ENCODE assay signal across 8 cellular contexts in the genomic region with DNA sequence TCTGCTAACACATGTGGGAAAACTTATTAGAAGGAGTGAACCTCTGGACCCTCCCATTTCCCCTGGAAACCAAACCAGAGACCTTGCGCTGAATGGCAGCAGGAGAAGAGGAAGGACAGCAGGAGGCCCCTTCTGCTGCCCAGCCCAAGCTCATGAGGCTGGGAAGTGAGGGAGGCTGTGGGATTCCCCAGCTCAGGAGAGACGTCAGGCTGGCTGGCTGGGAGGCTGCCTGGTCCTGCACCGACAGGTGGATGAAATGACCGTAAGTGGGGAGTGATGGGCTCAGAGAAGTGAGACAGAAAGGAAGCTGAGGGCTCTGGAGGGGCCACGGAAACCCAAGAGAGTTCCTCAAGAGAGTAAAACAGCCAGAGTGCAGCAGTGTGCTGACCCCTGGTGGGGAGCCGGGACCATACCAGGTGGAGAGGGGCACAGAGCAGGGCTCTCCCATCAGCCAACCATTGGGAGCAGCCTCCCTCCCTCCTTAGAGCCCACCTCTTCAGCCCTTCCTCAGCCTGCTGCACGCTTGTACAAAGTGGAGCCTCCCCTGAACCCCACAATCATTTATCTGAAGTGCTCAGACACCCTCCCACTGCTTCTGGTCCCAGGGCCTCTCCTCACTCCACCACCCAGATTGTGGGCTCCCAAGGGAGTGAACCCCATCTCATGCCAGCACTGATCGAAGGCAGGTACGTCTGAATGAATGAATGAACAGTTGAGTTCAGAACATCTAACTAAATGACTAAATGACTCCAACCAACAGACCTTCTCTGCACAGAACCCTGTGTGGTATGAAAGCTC. TPM values are rescaled to one million over a fixed set of nuclear protein-coding genes. Genes with fewer than 3 reads are reported as not detected.
A peak's percentile ranks its signal among the peaks of the same experiment; 100 is the strongest.
DNase-seq lines count a peak whose midpoint lies in the region; ATAC-seq and TF ChIP-seq lines count a peak whose summit lies in the region.

No MANE protein-coding gene starts in this region.

- H3K18ac ChIP-seq in mesenchymal stem cell (ENCODE audit: low read depth in 1 of 2, low read length in 2 of 2): no peak overlapping the region

- H3K4ac ChIP-seq in mesenchymal stem cell (ENCODE audit: low read depth in 1 of 2, low read length in 2 of 2): no peak overlapping the region

- no peaks in the 10 kb centered on the region for H3K79me1 ChIP-seq in mesenchymal stem cell (replicated peaks; ENCODE audit: low read length, poor library complexity, severe bottlenecking)

- H3K27ac ChIP-seq in WERI-Rb-1: no peak overlapping the region
- H3K27ac ChIP-seq in mesenchymal stem cell (ENCODE audit: low read length, poor library complexity, severe bottlenecking): no peak overlapping the region
- no peak overlapping the region for H3K27ac ChIP-seq in thyroid gland

- no peak overlapping the region for H2AK5ac ChIP-seq in mesenchymal stem cell (ENCODE audit: low read length, severe bottlenecking)

- no peak overlapping the region for H2BK120ac ChIP-seq in mesenchymal stem cell (ENCODE audit: low read depth, low read length)

- DNase-seq in AML-193 (lab: John Stamatoyannopoulos, UW) (peak; percentile 36 to 39), NCI-H1694 treated with DMSO at 0.1 percent for 48 hours (lab: John Stamatoyannopoulos, UW) (peak; percentile 58), WERI-Rb-1 (peak; percentile 81), choroid plexus epithelial cell (ENCODE audit: low read depth) (peak; percentile 62), mesenchymal stem cell (peak; percentile 74), thyroid gland (peak; percentile 43 to 50)

- H3K23ac ChIP-seq in mesenchymal stem cell (ENCODE audit: low read length in 2 of 2): no peak overlapping the region

- TF ChIP-seq CTCF in WERI-Rb-1 (IDR thresholded peaks at IDR 0.05; ENCODE audit: low read depth, low read length) (peak; percentile 97), choroid plexus epithelial cell (conservative IDR thresholded peaks at IDR 0.05; ENCODE audit: low read depth, low read length) (peak; percentile 82), thyroid gland (IDR thresholded peaks at IDR 0.05) (peak in 5 of 6 experiments; percentile 27 to 53 (median 45))

- no peak overlapping the region for H2AFZ ChIP-seq in mesenchymal stem cell (ENCODE audit: low read depth, low read length)

- H3K9me3 ChIP-seq in WERI-Rb-1 (ENCODE audit: severe bottlenecking) (no peaks in the 10 kb centered on the region), mesenchymal stem cell (ENCODE audit: control insufficient read depth, low read length) (no peaks in the 10 kb centered on the region), thyroid gland (no peaks in the 10 kb centered on the region)

- intact Hi-C loops in thyroid gland (cut with DNase I): loop anchor here (10.0 kb wide), 1 partner anchor 104 kb away; no protein-coding TSS in a partner anchor

- H4K91ac ChIP-seq in mesenchymal stem cell (ENCODE audit: low read length): no peak overlapping the region

- peak overlapping the region; percentile 82 for H4K8ac ChIP-seq in mesenchymal stem cell (ENCODE audit: low read length)

- H3K4me1 ChIP-seq in mesenchymal stem cell (ENCODE audit: control insufficient read depth, insufficient read depth, low read depth, low read length) (peaks cover 35% of the 10 kb centered on the region), thyroid gland (peaks cover 3 to 19% of the 10 kb centered on the region in 2 donors)

- TF ChIP-seq POLR2A in thyroid gland (IDR thresholded peaks at IDR 0.05): no peak

- H2BK15ac ChIP-seq in mesenchymal stem cell (ENCODE audit: low read depth, poor library complexity, severe bottlenecking): peak overlapping the region; percentile 12

- peak; percentile 34 for ATAC-seq in GM18868 (IDR thresholded peaks at IDR 0.05; ENCODE audit: unreplicated experiment)
- ATAC-seq in GM21528 (IDR thresholded peaks at IDR 0.05; ENCODE audit: low FRiP score, unreplicated experiment): no peak

- no peaks in the 10 kb centered on the region for H3K27me3 ChIP-seq in WERI-Rb-1 (ENCODE audit: insufficient read depth, low read depth, severe bottlenecking)
- H3K27me3 ChIP-seq in mesenchymal stem cell (ENCODE audit: control insufficient read depth in 1 of 2, insufficient read depth in 1 of 2, low read length in 2 of 2): peaks cover 0 to 20% of the 10 kb centered on the region in 2 experiments
- H3K27me3 ChIP-seq in thyroid gland: no peaks in the 10 kb centered on the region

- H3K36me3 ChIP-seq in WERI-Rb-1 (no peaks in the 10 kb centered on the region), mesenchymal stem cell (ENCODE audit: control insufficient read depth in 1 of 2, insufficient read depth in 2 of 2, low read depth in 1 of 2, low read length in 2 of 2) (peaks cover under 1 to 3% of the 10 kb centered on the region in 2 experiments), thyroid gland (no peaks in the 10 kb centered on the region)

- peak overlapping the region in 1 of 2 experiments; percentile 23 for H2BK12ac ChIP-seq in mesenchymal stem cell (ENCODE audit: low read length in 2 of 2)

- WGBS in mesenchymal stem cell: 13% methylated on average over 7 of the region's 9 CpGs
- WGBS in thyroid gland, 2 donors: 33 to 39% methylated on average over 9 of the region's 9 CpGs

- no peak overlapping the region for H2BK5ac ChIP-seq in mesenchymal stem cell (ENCODE audit: low read depth, low read length, poor library complexity, severe bottlenecking)

- H3K4me3 ChIP-seq in WERI-Rb-1 (ENCODE audit: low read depth, low read length): no peak overlapping the region
- H3K4me3 ChIP-seq in choroid plexus epithelial cell (ENCODE audit: low read depth, low read length): no peak overlapping the region
- no peak overlapping the region for H3K4me3 ChIP-seq in mesenchymal stem cell (ENCODE audit: insufficient read depth in 1 of 2, low read depth in 1 of 2, low read length in 2 of 2)
- no peak overlapping the region for H3K4me3 ChIP-seq in thyroid gland (replicated peaks in 1 of 3)

- H3K9ac ChIP-seq in mesenchymal stem cell (ENCODE audit: low read length): no peak overlapping the region

- no peak overlapping the region for H3K14ac ChIP-seq in mesenchymal stem cell (ENCODE audit: low read length in 2 of 2)

- no peak overlapping the region for H3K4me2 ChIP-seq in mesenchymal stem cell (ENCODE audit: low read length, poor library complexity, severe bottlenecking)

RNA-seq across cellular contexts. Expression of gene TAMALIN, which starts 14.0 kb away (rescaled TPM):
- 17.3 TPM for polyA plus RNA-seq in mesenchymal stem cell (2013, experiment 1 of 2)
- polyA plus RNA-seq in mesenchymal stem cell (2013, experiment 2 of 2): 17.8 TPM
- total RNA-seq in thyroid gland: 10 to 100 TPM in 3 of 4 donors, 1 to 10 TPM in 1; 9.8 to 20.8 (median 14.5) TPM

RNA-seq across cellular contexts. Expression of gene NR4A1, which starts 30.5 kb away (rescaled TPM):
- 59.6 TPM for polyA plus RNA-seq in mesenchymal stem cell (2013, experiment 1 of 2)
- 43.8 TPM for polyA plus RNA-seq in mesenchymal stem cell (2013, experiment 2 of 2)
- 100 to 1,000 TPM in 1 of 4 donors, 10 to 100 TPM in 3; 46.3 to 156 (median 83.5) TPM for total RNA-seq in thyroid gland

RNA-seq across cellular contexts. Expression of gene ATG101, which starts 49.0 kb away (rescaled TPM):
- polyA plus RNA-seq in mesenchymal stem cell (2013, experiment 1 of 2): 38.1 TPM
- polyA plus RNA-seq in mesenchymal stem cell (2013, experiment 2 of 2): 37.4 TPM
- total RNA-seq in thyroid gland: 10 to 100 TPM; 40.7 to 61.1 (median 48.0) TPM

RNA-seq across cellular contexts. Expression of gene SMIM41, which starts 58.8 kb away (rescaled TPM):
- 3.3 TPM for polyA plus RNA-seq in mesenchymal stem cell (2013, experiment 1 of 2)
- 3.5 TPM for polyA plus RNA-seq in mesenchymal stem cell (2013, experiment 2 of 2)
- under 1 TPM in 1 of 4 donors, not detected in 3; 0.67 TPM for total RNA-seq in thyroid gland

Comparison
In these comparisons a context has a peak if more than half of its experiments do, and no peak if none do; other contexts are left out.
1. CTCF ChIP-seq: peak in every context shown above with its lines; median percentile 97 in WERI-Rb-1; 82 in choroid plexus epithelial cell; 45 in thyroid gland.